27 cellular contexts compared by ENCODE assay signal in the genomic region with DNA sequence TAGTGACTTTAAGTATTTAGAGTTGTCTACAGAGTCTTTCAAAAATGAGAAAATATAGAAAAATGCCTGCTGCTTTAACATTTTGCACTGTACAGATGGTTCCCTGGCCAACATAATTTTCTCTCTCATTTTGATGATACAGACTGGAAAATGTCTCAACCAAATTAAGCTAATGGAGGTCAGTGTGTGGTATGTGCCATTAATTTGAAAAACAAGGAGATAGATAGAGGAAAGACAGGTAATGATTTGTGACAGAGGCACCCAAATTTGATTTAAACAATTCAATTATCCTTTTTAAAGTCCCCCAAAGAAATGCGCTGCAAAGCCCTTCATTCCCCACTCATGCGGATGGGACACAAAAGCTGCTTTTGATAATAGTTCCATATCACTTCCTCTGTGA.
"Had no signal": no experiment of that assay in that cellular context is flagged by ENCODE, and none has a peak within 500 bp of the region (broad histone marks: within the 10 kb centered on the region; RNA-seq: fewer than 3 reads in every experiment).

No MANE protein-coding gene starts in this region.

- H3K4me1 ChIP-seq: left lung, lower lobe of right lung, pancreas, prostate gland, spleen, suprapubic skin, tibial artery, upper lobe of right lung had no signal

- DNase-seq: hypothalamus; kidney glomerular epithelial cell; left colon; left lung; lower lobe of right lung; mammary epithelial cell; mesenchymal stem cell; naive thymus-derived CD8-positive, alpha-beta T cell; nucleus accumbens; pancreas; posterior cingulate gyrus; retina; right cardiac atrium; spleen; stimulated activated CD4-positive, alpha-beta T cell treated with anti-CD3 and anti-CD28 coated beads, Interleukin-4, amount 100 ng/mL, for 24 hours; stimulated activated naive CD4-positive, alpha-beta T cell; tibial artery; trophoblast cell; upper lobe of right lung had no signal

- H3K36me3 ChIP-seq: left lung, lower lobe of right lung, pancreas, prostate gland, spleen, suprapubic skin, thoracic aorta, tibial artery, upper lobe of right lung had no signal

- ATAC-seq: left colon; left lung; lower lobe of right lung; naive thymus-derived CD8-positive, alpha-beta T cell; pancreas; right cardiac atrium; sciatic nerve; stimulated activated effector memory CD8-positive, alpha-beta T cell treated with anti-CD3 and anti-CD28 coated beads, Interleukin-12 subunit alpha, Interleukin-12 subunit beta, amount 100 ng/mL, for 72 hours; upper lobe of right lung had no signal

- FAIRE-seq: keratinocyte, pancreas, urothelium cell line had no signal

- H3K9me3 ChIP-seq: lower lobe of right lung, pancreas, prostate gland, spleen, thoracic aorta, tibial artery, upper lobe of right lung had no signal

- H3K27ac ChIP-seq: left lung, lower lobe of right lung, pancreas, prostate gland, skin epidermis, spleen, suprapubic skin, thoracic aorta, tibial artery, upper lobe of right lung had no signal

- H3K4me3 ChIP-seq: left lung, lower lobe of right lung, pancreas, prostate gland, skin epidermis, spleen, suprapubic skin, thoracic aorta, tibial artery, upper lobe of right lung had no signal

- H3K27me3 ChIP-seq: left lung, pancreas, spleen, suprapubic skin, tibial artery, upper lobe of right lung had no signal
